Comparison of ENCODE assay signal across 24 cellular contexts in the genomic region with DNA sequence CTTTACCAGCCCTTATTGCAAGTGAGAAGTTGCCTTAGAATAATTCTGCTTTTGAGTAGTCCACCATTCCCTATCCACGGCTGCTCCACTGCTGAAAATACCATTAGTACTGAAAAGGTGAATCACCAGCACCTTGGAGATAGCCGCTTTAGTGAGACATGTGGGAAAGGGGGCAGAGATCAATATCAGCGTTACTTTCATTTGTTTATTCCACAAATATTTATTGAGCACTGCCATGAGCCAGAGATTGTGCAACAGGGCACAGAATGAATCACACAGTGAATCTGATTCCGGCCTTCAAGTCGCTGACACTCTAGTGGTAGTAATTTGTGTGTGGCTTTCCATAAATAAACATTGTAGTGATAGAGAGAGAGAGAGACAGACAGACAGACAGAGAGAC. TPM values are rescaled to one million over a fixed set of nuclear protein-coding genes. Genes with fewer than 3 reads are reported as not detected.
A peak's percentile ranks its signal among the peaks of the same experiment; 100 is the strongest.
DNase-seq lines count a peak whose midpoint lies in the region; ATAC-seq, FAIRE-seq and TF ChIP-seq lines count a peak whose summit lies in the region.
"Had no signal": no experiment of that assay in that cellular context is flagged by ENCODE, and none has a peak within 500 bp of the region (broad histone marks: within the 10 kb centered on the region; RNA-seq: fewer than 3 reads in every experiment).

No MANE protein-coding gene starts in this region.

- no peak overlapping the region for H3K4me2 ChIP-seq in mammary epithelial cell (ENCODE audit: insufficient read depth, low read depth, low read length)
- H3K4me2 ChIP-seq in HepG2 (ENCODE audit: low read depth, low read length), result no peak overlapping the region
- H3K4me2 ChIP-seq: BLaER1 treated with 17β-estradiol and CSF1 and Interleukin-3, amounts not matched to agents 10 nM and 100 nM; SK-N-SH had no signal

- no peak overlapping the region for H3K4me3 Mint-ChIP-seq in MCF 10A (ENCODE audit: unreplicated experiment)
- H3K4me3 Mint-ChIP-seq: CD4-positive, alpha-beta memory T cell; IgD-negative memory B cell had no signal

- BruUV-seq in mammary epithelial cell (replicated peaks; lab: Mats Ljungman, UMichigan), result no TSS peak
- no TSS peak for BruUV-seq in MCF 10A (replicated peaks; lab: Mats Ljungman, UMichigan)
- BruUV-seq in HepG2 (replicated peaks; lab: Mats Ljungman, UMichigan), result no TSS peak

- FAIRE-seq in HepG2 (lab: Jason Lieb, UNC), result no peak

- H3K9me3 ChIP-seq in mammary epithelial cell (replicated peaks; ENCODE audit: insufficient read depth, low read length) (no peaks in the 10 kb centered on the region), HepG2 (ENCODE audit: low read length) (peaks cover 41% of the 10 kb centered on the region)
- H3K9me3 ChIP-seq: Caco-2, SK-N-SH had no signal

- no peaks in the 10 kb centered on the region for H4K20me1 ChIP-seq in mammary epithelial cell (ENCODE audit: insufficient read depth, low read length)
- no peaks in the 10 kb centered on the region for H4K20me1 ChIP-seq in HepG2 (ENCODE audit: insufficient read depth, low read length)
- H4K20me1 ChIP-seq: BLaER1 treated with 17β-estradiol and CSF1 and Interleukin-3, amounts not matched to agents 10 nM and 100 nM had no signal

- TF ChIP-seq POLR2A in HepG2 (IDR thresholded peaks at IDR 0.05; ENCODE audit: insufficient read depth in 1 of 2, low read depth in 2 of 2, low read length in 2 of 2), result no peak

- H3K9ac ChIP-seq in mammary epithelial cell (ENCODE audit: insufficient read depth, low read length), result no peak overlapping the region
- no peak overlapping the region for H3K9ac ChIP-seq in HepG2 (ENCODE audit: insufficient read depth, low read depth, low read length)
- H3K9ac ChIP-seq: BLaER1 treated with 17β-estradiol and CSF1 and Interleukin-3, amounts not matched to agents 10 nM and 100 nM; SK-N-SH had no signal

- H3K36me3 ChIP-seq in mammary epithelial cell (ENCODE audit: insufficient read depth, low read length) (no peaks in the 10 kb centered on the region), brain microvascular endothelial cell (replicated peaks) (no peaks in the 10 kb centered on the region), HepG2 (replicated peaks in 1 of 2; ENCODE audit: control insufficient read depth in 1 of 2, insufficient read depth in 2 of 2, low read length in 2 of 2) (no peaks in the 10 kb centered on the region)
- H3K36me3 ChIP-seq: BLaER1 treated with 17β-estradiol and CSF1 and Interleukin-3, amounts not matched to agents 10 nM and 100 nM had no signal

- DNase-seq in mammary epithelial cell (peak; percentile 4), MCF 10A (ENCODE audit: unreplicated experiment) (no peak), brain microvascular endothelial cell (peak; percentile 11), HepG2 (ENCODE audit: low spot score) (peak; percentile 8), NCI-H1417 (lab: John Stamatoyannopoulos, UW) (no peak), T-helper 9 cell (no peak)
- DNase-seq: 8988T; Caco-2; CD4-positive, alpha-beta memory T cell; DMS153; GDM1; GOT3; NCI-H1436; NCI-H187 treated with DMSO at 0.1 percent for 48 hours; NCI-H2107; NCI-H2227 treated with DMSO at 0.1 percent for 48 hours; NCI-H510A treated with DMSO at 0.1 percent for 48 hours; NCI-H748 treated with DMSO at 0.1 percent for 48 hours; SIG-M5; SK-N-SH had no signal

- ATAC-seq in HepG2 (no peak), HG03565 (IDR thresholded peaks at IDR 0.05; ENCODE audit: unreplicated experiment) (no peak)

- H3K9me3 Mint-ChIP-seq in MCF 10A (ENCODE audit: unreplicated experiment), result no peaks in the 10 kb centered on the region

- H3K4me1 ChIP-seq in mammary epithelial cell (ENCODE audit: insufficient read depth, low read length), result no peaks in the 10 kb centered on the region
- no peaks in the 10 kb centered on the region for H3K4me1 ChIP-seq in HepG2 (ENCODE audit: insufficient read depth, low read length)
- H3K4me1 ChIP-seq: BLaER1 treated with 17β-estradiol and CSF1 and Interleukin-3, amounts not matched to agents 10 nM and 100 nM; Caco-2 had no signal

- no peak for TF ChIP-seq EP300 in HepG2 (IDR thresholded peaks at IDR 0.05; ENCODE audit: low read depth in 2 of 2, low read length in 2 of 2)
- TF ChIP-seq EP300 in HepG2 (CRISPR knock-in tag; IDR thresholded peaks at IDR 0.05; ENCODE audit: borderline replicate concordance), result no peak

- no peaks in the 10 kb centered on the region for H3K79me2 ChIP-seq in mammary epithelial cell (ENCODE audit: insufficient read depth, low read length)
- H3K79me2 ChIP-seq in HepG2 (ENCODE audit: insufficient read depth, low read length), result no peaks in the 10 kb centered on the region

- H3K4me3 ChIP-seq in mammary epithelial cell (replicated peaks in 1 of 3; ENCODE audit: insufficient read depth in 1 of 3, low read depth in 2 of 3, low read length in 3 of 3) (no peak overlapping the region), brain microvascular endothelial cell (ENCODE audit: low read depth, low read length) (no peak overlapping the region), HepG2 (replicated peaks in 1 of 3; ENCODE audit: insufficient read depth in 1 of 3, low read depth in 2 of 3, low read length in 3 of 3) (no peak overlapping the region)
- H3K4me3 ChIP-seq: BLaER1 treated with 17β-estradiol and CSF1 and Interleukin-3, amounts not matched to agents 10 nM and 100 nM had no signal

- dilution Hi-C loops in mammary epithelial cell (cut with HindIII; ENCODE audit: low sequenced_read_pairs), result no loop called here

- H2AFZ ChIP-seq in mammary epithelial cell (ENCODE audit: low read depth, low read length), result no peak overlapping the region
- no peak overlapping the region for H2AFZ ChIP-seq in HepG2 (ENCODE audit: low read length)

- H3K27ac ChIP-seq in mammary epithelial cell (ENCODE audit: insufficient read depth, low read depth, low read length) (no peak overlapping the region), brain microvascular endothelial cell (no peak overlapping the region), HepG2 (ENCODE audit: extremely low read length, insufficient read depth, low read length) (no peak overlapping the region)
- H3K27ac ChIP-seq: BLaER1 treated with 17β-estradiol and CSF1 and Interleukin-3, amounts not matched to agents 10 nM and 100 nM had no signal

- WGBS in mammary epithelial cell (ENCODE audit: low coverage, missing lambda C conversion rate), result 79% methylated on average over 5 of the region's 5 CpGs
- WGBS in HepG2 (ENCODE audit: low lambda C conversion rate), result 3% methylated on average over 5 of the region's 5 CpGs

- H3K4me1 Mint-ChIP-seq in MCF 10A (ENCODE audit: insufficient read depth, unreplicated experiment), result no peaks in the 10 kb centered on the region
- H3K4me1 Mint-ChIP-seq: IgD-negative memory B cell had no signal

- H3K27ac Mint-ChIP-seq in MCF 10A (ENCODE audit: low read depth, unreplicated experiment), result no peak overlapping the region
- H3K27ac Mint-ChIP-seq: CD4-positive, alpha-beta memory T cell; IgD-negative memory B cell had no signal

- no peaks in the 10 kb centered on the region for H3K36me3 Mint-ChIP-seq in MCF 10A (ENCODE audit: insufficient read depth, unreplicated experiment)
- H3K36me3 Mint-ChIP-seq: IgD-negative memory B cell had no signal

- peaks cover 3% of the 10 kb centered on the region for H3K27me3 ChIP-seq in mammary epithelial cell (ENCODE audit: insufficient read depth, low read length)
- H3K27me3 ChIP-seq in brain microvascular endothelial cell (replicated peaks), result no peaks in the 10 kb centered on the region
- H3K27me3 ChIP-seq in HepG2 (ENCODE audit: control insufficient read depth in 1 of 2, insufficient read depth in 2 of 2, low read length in 2 of 2), result no peaks in the 10 kb centered on the region
- H3K27me3 ChIP-seq: BLaER1 treated with 17β-estradiol and CSF1 and Interleukin-3, amounts not matched to agents 10 nM and 100 nM had no signal

- no peak for TF ChIP-seq RAD21 in HepG2 (CRISPR knock-in tag; IDR thresholded peaks at IDR 0.05)

- POLR2A ChIA-PET in MCF 10A (lab: Yijun Ruan, JAX), result no interaction called here
- POLR2A ChIA-PET in HepG2 (lab: Yijun Ruan, JAX), result no interaction called here

- peaks cover 58% of the 10 kb centered on the region for H3K27me3 Mint-ChIP-seq in MCF 10A (ENCODE audit: insufficient read depth, unreplicated experiment)
- H3K27me3 Mint-ChIP-seq: IgD-negative memory B cell had no signal

- TF ChIP-seq CTCF in mammary epithelial cell (conservative IDR thresholded peaks at IDR 0.05 in 1 of 2, IDR thresholded peaks at IDR 0.05 in 1 of 2; ENCODE audit: extremely low read depth in 1 of 2, insufficient read depth in 1 of 2, low read depth in 1 of 2, low read length in 2 of 2) (no peak), MCF 10A (IDR thresholded peaks at IDR 0.05; ENCODE audit: unreplicated experiment) (no peak), brain microvascular endothelial cell (IDR thresholded peaks at IDR 0.05; ENCODE audit: low read depth, low read length, missing control alignments) (no peak), HepG2 (CRISPR knock-in tag; IDR thresholded peaks at IDR 0.05) (no peak)

- in situ Hi-C loops in mammary epithelial cell (cut with MboI; ENCODE audit: low sequenced_read_pairs in 2 of 2), result no loop called here
- in situ Hi-C loops in brain microvascular endothelial cell (cut with HindIII; ENCODE audit: low pct_ligation_motif_present, low sequenced_read_pairs), result no loop called here
- in situ Hi-C loops in HepG2 (cut with HindIII; ENCODE audit: extremely low pct_ligation_motif_present, low pct_unique_long_range_greater_than_20kb), result no loop called here

- intact Hi-C loops in mammary epithelial cell (cut with micrococcal nuclease), result no loop called here
- intact Hi-C loops in MCF 10A (cut with micrococcal nuclease), result no loop called here
- intact Hi-C loops in HepG2 (cut with micrococcal nuclease; ENCODE audit: unreplicated experiment), result no loop called here

- CTCF ChIA-PET in mammary epithelial cell (lab: Charles Lee; ENCODE audit: low non-redundant PET), result no interaction called here
- CTCF ChIA-PET in MCF 10A (lab: Yijun Ruan, JAX), result interaction anchor here (1.2 kb wide), 1 partner anchor 11 kb away, joined by 4 read pairs; no protein-coding TSS in a partner anchor
- CTCF ChIA-PET in HepG2 (lab: Yijun Ruan, JAX; ENCODE audit: low intra/inter-chr PET ratio, low total read pairs), result no interaction called here

RNA-seq across cellular contexts. Expression of a gene that starts 31.5 kb away (rescaled TPM):
- total RNA-seq in mammary epithelial cell, result under 1 TPM; 0.14 to 0.33 TPM
- 0.03 TPM for polyA plus RNA-seq in mammary epithelial cell
- polyA minus RNA-seq in mammary epithelial cell, result not detected
- not detected in 2 replicates for total RNA-seq in MCF 10A (2022)
- not detected in 2 replicates for total RNA-seq in HepG2 (2016; rRNA removed; fragmentation: Illumina TruSeq; extraction: Trizol)
- not detected in 2 replicates for total RNA-seq in HepG2 (2016; cell fraction: cytosol; rRNA removed; fragmentation: Illumina TruSeq; extraction: Trizol; ENCODE audit: low read depth)
- total RNA-seq in HepG2 (2016; cell fraction: insoluble cytoplasmic fraction; rRNA removed; fragmentation: Illumina TruSeq; extraction: Trizol), result not detected in 2 replicates
- not detected in 2 replicates for total RNA-seq in HepG2 (2016; cell fraction: membrane; rRNA removed; fragmentation: Illumina TruSeq; extraction: Trizol)
- not detected in 2 replicates for total RNA-seq in HepG2 (2016; cell fraction: nucleus; rRNA removed; fragmentation: Illumina TruSeq; extraction: Trizol)
- not detected in 2 replicates for polyA plus RNA-seq in HepG2 (2011; rRNA removed)
- not detected in 2 replicates for polyA plus RNA-seq in HepG2 (2011; cell fraction: cytosol; rRNA removed)
- not detected in 2 replicates for polyA plus RNA-seq in HepG2 (2011; cell fraction: nucleus; rRNA removed)
- not detected in 2 replicates for polyA plus RNA-seq in HepG2 (2012)
- polyA plus RNA-seq in HepG2 (2016; cell fraction: cytosol; fragmentation: Illumina TruSeq; extraction: Trizol; ENCODE audit: low read depth), result not detected in 2 replicates
- not detected in 2 replicates for polyA plus RNA-seq in HepG2 (2016; cell fraction: insoluble cytoplasmic fraction; fragmentation: Illumina TruSeq; extraction: Trizol; ENCODE audit: low read depth)
- polyA plus RNA-seq in HepG2 (2016; cell fraction: membrane; fragmentation: Illumina TruSeq; extraction: Trizol; ENCODE audit: low read depth), result not detected in 2 replicates
- polyA plus RNA-seq in HepG2 (2016; cell fraction: nucleus; fragmentation: Illumina TruSeq; extraction: Trizol; ENCODE audit: insufficient read depth, low read depth), result not detected in 2 replicates
- polyA minus RNA-seq in HepG2 (2011; rRNA and poly(A)+ RNA removed; ENCODE audit: low replicate concordance), result 4.4 TPM in 1 of 2 replicates, not detected in the other
- not detected in 2 replicates for polyA minus RNA-seq in HepG2 (2011; cell fraction: cytosol; rRNA and poly(A)+ RNA removed)
- polyA minus RNA-seq in HepG2 (2011; cell fraction: nucleus; rRNA and poly(A)+ RNA removed), result not detected in 2 replicates
- total RNA-seq: Caco-2, M059J had no signal
- polyA plus RNA-seq: IgD-negative memory B cell had no signal

Comparison
In these comparisons a context has a peak if more than half of its experiments do, and no peak if none do; other contexts are left out.
1. DNase-seq: peak in mammary epithelial cell (single experiment), brain microvascular endothelial cell (single experiment) and HepG2 (single experiment); none in MCF 10A (single experiment), NCI-H1417 (0 of 3) and T-helper 9 cell (single experiment).